21 cellular contexts compared by ENCODE assay signal in genomic region chr6:13253272-13253671, GRCh38.
DNase-seq lines count a peak whose midpoint lies in the region; ATAC-seq, FAIRE-seq and TF ChIP-seq lines count a peak whose summit lies in the region.
"Had no signal": no experiment of that assay in that cellular context is flagged by ENCODE, and none has a peak within 500 bp of the region (broad histone marks: within the 10 kb centered on the region; RNA-seq: fewer than 3 reads in every experiment).

No MANE protein-coding gene starts in this region.

- 8% methylated on average over 1 of the region's 1 CpG for WGBS in K562 (ENCODE audit: insufficient coverage, low coverage, missing lambda C conversion rate)

- no peaks in the 10 kb centered on the region for H3K36me3 ChIP-seq in K562 (ENCODE audit: control insufficient read depth, insufficient read depth, low read length)

- intact Hi-C loops in K562 (cut with micrococcal nuclease), result no loop called here
- intact Hi-C loops in activated naive CD4-positive, alpha-beta T cell treated with anti-CD3 and anti-CD28 coated beads for 36 hours (cut with micrococcal nuclease), result no loop called here

- POLR2A ChIA-PET in K562 (lab: Yijun Ruan, JAX), result interaction anchor here (0.6 to 1.1 kb wide), 2 partner anchors 12 to 1660 kb away, joined by 3 read pairs; no protein-coding TSS in a partner anchor

- H2AFZ ChIP-seq in K562 (ENCODE audit: low read depth, low read length), result peak overlapping the region; percentile 24
- H2AFZ ChIP-seq: GM23248 had no signal

- H3K4me3 Mint-ChIP-seq in activated naive CD4-positive, alpha-beta T cell treated with anti-CD3 and anti-CD28 coated beads for 36 hours, result no peak overlapping the region

- TF ChIP-seq POLR2A in K562 (conservative IDR thresholded peaks at IDR 0.05), result no peak

- no peaks in the 10 kb centered on the region for H3K27me3 Mint-ChIP-seq in activated naive CD4-positive, alpha-beta T cell treated with anti-CD3 and anti-CD28 coated beads for 36 hours (ENCODE audit: low read depth)

- H3K4me3 ChIP-seq in K562, result no peak overlapping the region
- H3K4me3 ChIP-seq: BLaER1 treated with 17β-estradiol and CSF1 and Interleukin-3, amounts not matched to agents 10 nM and 100 nM; GM23248 had no signal

- no peaks in the 10 kb centered on the region; a peak in 2 of 5 replicates for H3K27me3 ChIP-seq in K562 (ENCODE audit: control insufficient read depth in 2 of 2, insufficient read depth in 2 of 2, low read length in 2 of 2)
- H3K27me3 ChIP-seq: BLaER1 treated with 17β-estradiol and CSF1 and Interleukin-3, amounts not matched to agents 10 nM and 100 nM had no signal

- no peaks in the 10 kb centered on the region for H3K9me3 ChIP-seq in K562 (replicated peaks; ENCODE audit: control insufficient read depth, insufficient read depth, low read depth, low read length)
- H3K9me3 ChIP-seq: Caco-2 had no signal

- ATAC-seq in K562, result no peak
- ATAC-seq in GM21390 (IDR thresholded peaks at IDR 0.05; ENCODE audit: unreplicated experiment), result no peak
- ATAC-seq: HCT116, PC-3 had no signal

- no peak for TF ChIP-seq RAD21 in K562 (CRISPR knock-in tag; conservative IDR thresholded peaks at IDR 0.05 in 1 of 2, IDR thresholded peaks at IDR 0.05 in 1 of 2)

- H3K9ac ChIP-seq in K562 (ENCODE audit: insufficient read depth in 1 of 2, low read depth in 2 of 2, low read length in 2 of 2), result no peak overlapping the region
- H3K9ac ChIP-seq: BLaER1 treated with 17β-estradiol and CSF1 and Interleukin-3, amounts not matched to agents 10 nM and 100 nM; GM23248 had no signal

- no peak for TF ChIP-seq CTCF in K562 (IDR thresholded peaks at IDR 0.05 in 2 of 3, conservative IDR thresholded peaks at IDR 0.05 in 1 of 3; ENCODE audit: insufficient read depth in 2 of 3, low read depth in 1 of 3, low read length in 3 of 3)

- H3K36me3 Mint-ChIP-seq in activated naive CD4-positive, alpha-beta T cell treated with anti-CD3 and anti-CD28 coated beads for 36 hours (ENCODE audit: low read depth), result no peaks in the 10 kb centered on the region

- H3K4me1 Mint-ChIP-seq in activated naive CD4-positive, alpha-beta T cell treated with anti-CD3 and anti-CD28 coated beads for 36 hours (ENCODE audit: low read depth), result no peaks in the 10 kb centered on the region

- no peak overlapping the region for H3K27ac ChIP-seq in K562 (ENCODE audit: extremely low read depth, low read depth, low read length)
- H3K27ac ChIP-seq: 22Rv1; BLaER1 treated with 17β-estradiol and CSF1 and Interleukin-3, amounts not matched to agents 10 nM and 100 nM; GM23248 had no signal

- H3K4me2 ChIP-seq in K562 (ENCODE audit: insufficient read depth, low read length), result no peak overlapping the region

- in situ Hi-C loops in K562 (cut with MboI), result no loop called here

- TF ChIP-seq EP300 in K562 (IDR thresholded peaks at IDR 0.05; ENCODE audit: low read length), result no peak

- FAIRE-seq in K562 (lab: Jason Lieb, UNC), result no peak
- FAIRE-seq: GM19239, HTR-8/SVneo had no signal

- no peaks in the 10 kb centered on the region for H3K79me2 ChIP-seq in K562 (ENCODE audit: control insufficient read depth, insufficient read depth, low read length)

- no peak overlapping the region for H3K27ac Mint-ChIP-seq in activated naive CD4-positive, alpha-beta T cell treated with anti-CD3 and anti-CD28 coated beads for 36 hours

- CTCF ChIA-PET in K562 (lab: Yijun Ruan, JAX; ENCODE audit: low intra/inter-chr PET ratio), result no interaction called here
- CTCF ChIA-PET in activated naive CD4-positive, alpha-beta T cell treated with anti-CD3 and anti-CD28 coated beads for 36 hours (lab: Charles Lee), result no interaction called here

- H3K4me1 ChIP-seq in K562 (replicated peaks in 1 of 2; ENCODE audit: control insufficient read depth in 2 of 2, insufficient read depth in 2 of 2, low read length in 2 of 2), result peaks cover 5 to 7% of the 10 kb centered on the region in 2 experiments; a peak in 4 of 5 replicates
- H3K4me1 ChIP-seq: Caco-2 had no signal

- H3K9me1 ChIP-seq in K562 (ENCODE audit: control insufficient read depth, insufficient read depth, low read length), result no peaks in the 10 kb centered on the region

- peaks cover 8% of the 10 kb centered on the region for H3K9me3 Mint-ChIP-seq in activated naive CD4-positive, alpha-beta T cell treated with anti-CD3 and anti-CD28 coated beads for 36 hours

- DNase-seq in SIG-M5 treated with dmso at 0.1 percent for 504 hours (lab: John Stamatoyannopoulos, UW; ENCODE audit: unreplicated experiment) (peak; percentile 52), SIG-M5 (lab: John Stamatoyannopoulos, UW) (no peak), NOMO-1 treated with dmso at 0.1 percent for 144 hours (lab: John Stamatoyannopoulos, UW; ENCODE audit: unreplicated experiment) (peak; percentile 68), K562 (ENCODE audit: extremely low read depth in 1 of 4, low spot score in 3 of 4) (no peak), DMS79 (lab: John Stamatoyannopoulos, UW) (no peak), COR-L47 (lab: John Stamatoyannopoulos, UW) (no peak)
- DNase-seq in activated naive CD4-positive, alpha-beta T cell treated with anti-CD3 and anti-CD28 coated beads for 36 hours, result no peak
- DNase-seq: Caco-2, DMS53, GM23248, NCI-H1417, NCI-H2029, NCI-H2171 treated with DMSO at 0.1 percent for 48 hours, NCI-H82, PC-3 had no signal

- H4K20me1 ChIP-seq in K562 (replicated peaks; ENCODE audit: control insufficient read depth, insufficient read depth, low read length), result no peaks in the 10 kb centered on the region
- H4K20me1 ChIP-seq: BLaER1 treated with 17β-estradiol and CSF1 and Interleukin-3, amounts not matched to agents 10 nM and 100 nM had no signal

- BruUV-seq in K562 (replicated peaks; lab: Mats Ljungman, UMichigan), result no TSS peak

TF ChIP-seq in K562, 482 proteins besides CTCF, POLR2A, EP300 and RAD21 (continues in another document):
- TF ChIP-seq, protein P1, sequence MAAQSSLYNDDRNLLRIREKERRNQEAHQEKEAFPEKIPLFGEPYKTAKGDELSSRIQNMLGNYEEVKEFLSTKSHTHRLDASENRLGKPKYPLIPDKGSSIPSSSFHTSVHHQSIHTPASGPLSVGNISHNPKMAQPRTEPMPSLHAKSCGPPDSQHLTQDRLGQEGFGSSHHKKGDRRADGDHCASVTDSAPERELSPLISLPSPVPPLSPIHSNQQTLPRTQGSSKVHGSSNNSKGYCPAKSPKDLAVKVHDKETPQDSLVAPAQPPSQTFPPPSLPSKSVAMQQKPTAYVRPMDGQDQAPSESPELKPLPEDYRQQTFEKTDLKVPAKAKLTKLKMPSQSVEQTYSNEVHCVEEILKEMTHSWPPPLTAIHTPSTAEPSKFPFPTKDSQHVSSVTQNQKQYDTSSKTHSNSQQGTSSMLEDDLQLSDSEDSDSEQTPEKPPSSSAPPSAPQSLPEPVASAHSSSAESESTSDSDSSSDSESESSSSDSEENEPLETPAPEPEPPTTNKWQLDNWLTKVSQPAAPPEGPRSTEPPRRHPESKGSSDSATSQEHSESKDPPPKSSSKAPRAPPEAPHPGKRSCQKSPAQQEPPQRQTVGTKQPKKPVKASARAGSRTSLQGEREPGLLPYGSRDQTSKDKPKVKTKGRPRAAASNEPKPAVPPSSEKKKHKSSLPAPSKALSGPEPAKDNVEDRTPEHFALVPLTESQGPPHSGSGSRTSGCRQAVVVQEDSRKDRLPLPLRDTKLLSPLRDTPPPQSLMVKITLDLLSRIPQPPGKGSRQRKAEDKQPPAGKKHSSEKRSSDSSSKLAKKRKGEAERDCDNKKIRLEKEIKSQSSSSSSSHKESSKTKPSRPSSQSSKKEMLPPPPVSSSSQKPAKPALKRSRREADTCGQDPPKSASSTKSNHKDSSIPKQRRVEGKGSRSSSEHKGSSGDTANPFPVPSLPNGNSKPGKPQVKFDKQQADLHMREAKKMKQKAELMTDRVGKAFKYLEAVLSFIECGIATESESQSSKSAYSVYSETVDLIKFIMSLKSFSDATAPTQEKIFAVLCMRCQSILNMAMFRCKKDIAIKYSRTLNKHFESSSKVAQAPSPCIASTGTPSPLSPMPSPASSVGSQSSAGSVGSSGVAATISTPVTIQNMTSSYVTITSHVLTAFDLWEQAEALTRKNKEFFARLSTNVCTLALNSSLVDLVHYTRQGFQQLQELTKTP (IDR thresholded peaks at IDR 0.05; ENCODE audit: low read depth in 1 of 2, partially characterized antibody in 2 of 2), result no peak
- no peak for TF ChIP-seq DPF2 (IDR thresholded peaks at IDR 0.05)
- no peak for TF ChIP-seq ELF2 (CRISPR knock-in tag; IDR thresholded peaks at IDR 0.05)
- TF ChIP-seq ZNF830 (CRISPR knock-in tag; IDR thresholded peaks at IDR 0.05), result no peak
- TF ChIP-seq ARID3A (IDR thresholded peaks at IDR 0.05; ENCODE audit: borderline replicate concordance, low read depth, low read length), result no peak
- TF ChIP-seq POU5F1 (IDR thresholded peaks at IDR 0.05; ENCODE audit: borderline replicate concordance, low read depth, low read length, partially characterized antibody), result no peak
- TF ChIP-seq NFE2L1 (tag; IDR thresholded peaks at IDR 0.05; ENCODE audit: borderline replicate concordance, low read depth), result no peak
- TF ChIP-seq ZNF121 (CRISPR knock-in tag; conservative IDR thresholded peaks at IDR 0.05), result no peak
- no peak for TF ChIP-seq ASH1L (IDR thresholded peaks at IDR 0.05; ENCODE audit: borderline replicate concordance, low read depth, partially characterized antibody)

Comparison
In these comparisons a context has a peak if more than half of its experiments do, and no peak if none do; other contexts are left out.
1. DNase-seq: peak in SIG-M5 treated with dmso at 0.1 percent for 504 hours (single experiment) and NOMO-1 treated with dmso at 0.1 percent for 144 hours (single experiment); none in SIG-M5 (single experiment), K562 (0 of 4), DMS79 (single experiment), COR-L47 (single experiment) and activated naive CD4-positive, alpha-beta T cell treated with anti-CD3 and anti-CD28 coated beads for 36 hours (single experiment).